Comparison of ENCODE assay signal across 9 cellular contexts in the genomic region with DNA sequence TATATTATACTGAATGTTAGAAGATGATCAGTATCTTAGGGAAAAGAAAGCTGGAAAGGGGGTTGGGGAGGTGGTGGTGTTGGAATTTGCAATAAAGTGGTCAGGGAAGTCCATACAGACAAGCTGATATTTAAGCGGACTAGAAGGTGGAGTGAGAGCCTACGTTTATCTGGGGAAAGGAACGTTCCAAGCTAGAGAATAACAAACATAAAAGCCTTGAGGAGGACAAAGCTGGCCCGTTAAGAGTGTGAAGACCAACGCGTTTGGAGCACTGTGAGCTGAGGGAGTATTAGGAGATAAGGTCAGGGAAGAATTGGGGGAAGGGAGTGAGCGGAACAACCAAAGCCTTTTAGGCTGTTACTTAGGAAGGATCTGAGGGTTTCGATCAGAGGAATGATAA. TPM values are rescaled to one million over a fixed set of nuclear protein-coding genes. Genes with fewer than 3 reads are reported as not detected.
DNase-seq lines count a peak whose midpoint lies in the region; ATAC-seq and TF ChIP-seq lines count a peak whose summit lies in the region.
"Had no signal": no experiment of that assay in that cellular context is flagged by ENCODE, and none has a peak within 500 bp of the region (broad histone marks: within the 10 kb centered on the region; RNA-seq: fewer than 3 reads in every experiment).

No MANE protein-coding gene starts in this region.

- no peaks in the 10 kb centered on the region for H3K9me3 ChIP-seq in Panc1 (ENCODE audit: control insufficient read depth, insufficient read depth, low read depth, low read length)
- no peaks in the 10 kb centered on the region for H3K9me3 ChIP-seq in parathyroid adenoma (ENCODE audit: control insufficient read depth, low read length)

- no peaks in the 10 kb centered on the region for H3K27me3 ChIP-seq in Panc1 (ENCODE audit: control insufficient read depth, insufficient read depth, low read length)
- no peaks in the 10 kb centered on the region for H3K27me3 ChIP-seq in parathyroid adenoma (ENCODE audit: control insufficient read depth, insufficient read depth, low read length)

- in situ Hi-C loops in Panc1 (cut with HindIII; ENCODE audit: low pct_unique_long_range_greater_than_20kb, low sequenced_read_pairs), result no loop called here

- no peak overlapping the region for H2AFZ ChIP-seq in parathyroid adenoma

- H3K27ac ChIP-seq in Panc1 (ENCODE audit: low read length) (peak overlapping the region; percentile 90), parathyroid adenoma (peak overlapping the region; percentile 99)

- CTCF ChIA-PET in Panc1 (lab: Charles Lee), result no interaction called here

- H3K4me2 ChIP-seq in parathyroid adenoma (ENCODE audit: low read length), result peak overlapping the region; percentile 100

- peaks cover 72% of the 10 kb centered on the region for H3K79me2 ChIP-seq in parathyroid adenoma

- no TSS peak for BruUV-seq in Panc1 (replicated peaks; lab: Mats Ljungman, UMichigan)

- H3K36me3 ChIP-seq in Panc1 (ENCODE audit: control insufficient read depth, insufficient read depth, low read length) (peaks cover 27% of the 10 kb centered on the region), parathyroid adenoma (ENCODE audit: control insufficient read depth, insufficient read depth, low read length) (no peaks in the 10 kb centered on the region)

- H3K9ac ChIP-seq in parathyroid adenoma, result no peak overlapping the region

- H3K4me3 ChIP-seq in Panc1 (ENCODE audit: low read depth in 2 of 2, low read length in 2 of 2), result peak overlapping the region; percentile 96 to 97
- peak overlapping the region; percentile 91 for H3K4me3 ChIP-seq in parathyroid adenoma (ENCODE audit: low read depth, low read length)

- POLR2A ChIA-PET in Panc1 (lab: Charles Lee), result no interaction called here

- DNase-seq in EL (peak; percentile 6), Panc1 (ENCODE audit: low read depth, low spot score) (no peak), erythroblast (lab: John Stamatoyannopoulos, UW) (peak in 1 of 2 experiments; percentile 52), SHP77 treated with DMSO at 0.1 percent for 48 hours (lab: John Stamatoyannopoulos, UW) (no peak), DMS53 treated with DMSO at 0.1 percent for 48 hours (lab: John Stamatoyannopoulos, UW; ENCODE audit: unreplicated experiment) (no peak)
- DNase-seq in NK-92 treated with Interleukin-12 subunit alpha and Interleukin-12 subunit beta, amount 100 ng/mL, for 24 hours (lab: John Stamatoyannopoulos, UW), result no peak
- DNase-seq: cerebellar nuclear complex had no signal

- ATAC-seq in Panc1 (no peak), HG03039 (IDR thresholded peaks at IDR 0.05; ENCODE audit: unreplicated experiment) (no peak)

- intact Hi-C loops in Panc1 (cut with micrococcal nuclease; ENCODE audit: unreplicated experiment), result no loop called here

- TF ChIP-seq CTCF in Panc1 (IDR thresholded peaks at IDR 0.05), result no peak
- TF ChIP-seq CTCF in parathyroid adenoma (IDR thresholded peaks at IDR 0.05), result no peak

- TF ChIP-seq POLR2A in erythroblast (IDR thresholded peaks at IDR 0.05; ENCODE audit: low read length), result peak; percentile 29

- H3K4me1 ChIP-seq in Panc1 (ENCODE audit: control insufficient read depth, insufficient read depth, low read length), result peaks cover 8% of the 10 kb centered on the region
- H3K4me1 ChIP-seq in parathyroid adenoma, result peaks cover 17% of the 10 kb centered on the region

RNA-seq across cellular contexts. Expression of gene DDX42, which starts 1.4 kb away (rescaled TPM):
- total RNA-seq in Panc1 (2021; ENCODE audit: unreplicated experiment), result 89.6 TPM
- 46.9 TPM for polyA plus RNA-seq in Panc1 (2012; ENCODE audit: insufficient read length)

RNA-seq across cellular contexts. Expression of gene CCDC47, which starts 2.0 kb away (rescaled TPM):
- total RNA-seq in Panc1 (2021; ENCODE audit: unreplicated experiment), result 64.8 TPM
- 46.2 TPM for polyA plus RNA-seq in Panc1 (2012; ENCODE audit: insufficient read length)

RNA-seq across cellular contexts. Expression of gene STRADA, which starts 33.8 kb away (rescaled TPM):
- 26.0 TPM for total RNA-seq in Panc1 (2021; ENCODE audit: unreplicated experiment)
- polyA plus RNA-seq in Panc1 (2012; ENCODE audit: insufficient read length), result 23.7 TPM

RNA-seq across cellular contexts. Expression of gene PSMC5, which starts 51.8 kb away (rescaled TPM):
- total RNA-seq in Panc1 (2021; ENCODE audit: unreplicated experiment), result 145 TPM
- polyA plus RNA-seq in Panc1 (2012; ENCODE audit: insufficient read length), result 223 TPM

RNA-seq across cellular contexts. Expression of gene FTSJ3, which starts 52.0 kb away (rescaled TPM):
- 41.3 TPM for total RNA-seq in Panc1 (2021; ENCODE audit: unreplicated experiment)
- polyA plus RNA-seq in Panc1 (2012; ENCODE audit: insufficient read length), result 31.1 TPM
